In genomic region chr14:64459737-64460136, GRCh38 we compare ENCODE assay signal across 15 cellular contexts.
"Had no signal": no experiment of that assay in that cellular context is flagged by ENCODE, and none has a peak within 500 bp of the region (broad histone marks: within the 10 kb centered on the region; RNA-seq: fewer than 3 reads in every experiment).

No MANE protein-coding gene starts in this region.

- H3K4me1 ChIP-seq: testis had no signal

- DNase-seq: activated CD4-positive, CD25-positive, alpha-beta regulatory T cell treated with anti-CD3 and anti-CD28 coated beads, Interleukin-2, amount 50 U/mL, for 72 hours; activated gamma-delta T cell treated with Interleukin-2 at 50 U/mL for 16 hours; activated T-cell treated with anti-CD3 and anti-CD28 coated beads for 4 hours; body of pancreas; central memory CD4-positive, alpha-beta T cell; effector CD8-positive, alpha-beta T cell; gastrocnemius medialis; heart right ventricle; islet precursor cell; left lung; ovary; stimulated activated CD4-positive, alpha-beta T cell treated with anti-CD3 and anti-CD28 coated beads, Interleukin-2, amount 100 ng/mL, for 48 hours; stimulated activated naive CD8-positive, alpha-beta T cell treated with anti-CD3 and anti-CD28 coated beads, Interleukin-15, amount 100 ng/mL, for 72 hours; testis had no signal

- H3K36me3 ChIP-seq: ovary had no signal

- H3K4me3 ChIP-seq: body of pancreas, coronary artery, gastrocnemius medialis, heart right ventricle, left lung, ovary, testis had no signal

- H3K27me3 Mint-ChIP-seq: stimulated activated naive CD8-positive, alpha-beta T cell treated with anti-CD3 and anti-CD28 coated beads, Interleukin-15, amount 100 ng/mL, for 72 hours had no signal

- H3K27ac ChIP-seq: body of pancreas, coronary artery, gastrocnemius medialis, heart right ventricle, left lung, ovary, testis had no signal

- ATAC-seq: body of pancreas; gastrocnemius medialis; heart right ventricle; left lung; stimulated activated naive CD8-positive, alpha-beta T cell treated with anti-CD3 and anti-CD28 coated beads, Interleukin-15, amount 100 ng/mL, for 72 hours had no signal

- H3K9me3 Mint-ChIP-seq: stimulated activated naive CD8-positive, alpha-beta T cell treated with anti-CD3 and anti-CD28 coated beads, Interleukin-15, amount 100 ng/mL, for 72 hours had no signal

- H3K9me3 ChIP-seq: body of pancreas, gastrocnemius medialis, heart right ventricle, left lung, ovary, testis had no signal

- H3K4me3 Mint-ChIP-seq: stimulated activated naive CD8-positive, alpha-beta T cell treated with anti-CD3 and anti-CD28 coated beads, Interleukin-15, amount 100 ng/mL, for 72 hours had no signal

- H3K27me3 ChIP-seq: body of pancreas, gastrocnemius medialis, ovary, testis had no signal
